Comparison of ENCODE assay signal across 1 cellular context in genomic region chr12:93134893-93135285, GRCh38.
A peak's percentile ranks its signal among the peaks of the same experiment; 100 is the strongest.
TF ChIP-seq lines count a peak whose summit lies in the region.

No MANE protein-coding gene starts in this region.

TF ChIP-seq in HepG2, 621 proteins besides CTCF, POLR2A, EP300 and RAD21 (continued from another document and continues in another):
- TF ChIP-seq, protein P1, sequence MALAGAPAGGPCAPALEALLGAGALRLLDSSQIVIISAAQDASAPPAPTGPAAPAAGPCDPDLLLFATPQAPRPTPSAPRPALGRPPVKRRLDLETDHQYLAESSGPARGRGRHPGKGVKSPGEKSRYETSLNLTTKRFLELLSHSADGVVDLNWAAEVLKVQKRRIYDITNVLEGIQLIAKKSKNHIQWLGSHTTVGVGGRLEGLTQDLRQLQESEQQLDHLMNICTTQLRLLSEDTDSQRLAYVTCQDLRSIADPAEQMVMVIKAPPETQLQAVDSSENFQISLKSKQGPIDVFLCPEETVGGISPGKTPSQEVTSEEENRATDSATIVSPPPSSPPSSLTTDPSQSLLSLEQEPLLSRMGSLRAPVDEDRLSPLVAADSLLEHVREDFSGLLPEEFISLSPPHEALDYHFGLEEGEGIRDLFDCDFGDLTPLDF (CRISPR knock-in tag; IDR thresholded peaks at IDR 0.05): no peak
- TF ChIP-seq SAP130 (CRISPR knock-in tag; IDR thresholded peaks at IDR 0.05; ENCODE audit: low read depth) (peak; percentile 32; the same call in 1 of the 2 replicates), CSRNP2 (CRISPR knock-in tag; conservative IDR thresholded peaks at IDR 0.05; ENCODE audit: low read depth) (no peak), ZNF20 (CRISPR knock-in tag; IDR thresholded peaks at IDR 0.05) (no peak), PITX1 (CRISPR knock-in tag; IDR thresholded peaks at IDR 0.05) (peak; percentile 45; the same call in 1 of the 2 replicates), BCL3 (CRISPR knock-in tag; IDR thresholded peaks at IDR 0.05) (no peak; the same call in 1 of the 2 replicates), ZNF784 (CRISPR knock-in tag; IDR thresholded peaks at IDR 0.05; ENCODE audit: borderline replicate concordance) (0 out of 2 replicates have a peak, but pooled peaks have one; percentile 44), RORA (CRISPR knock-in tag; IDR thresholded peaks at IDR 0.05) (no peak), CHD4 (IDR thresholded peaks at IDR 0.05; ENCODE audit: borderline replicate concordance, low read length) (peak; percentile 63; the same call in 1 of the 2 replicates), ZBTB43 (CRISPR knock-in tag; conservative IDR thresholded peaks at IDR 0.05) (peak; percentile 89), MTA1 (CRISPR knock-in tag; IDR thresholded peaks at IDR 0.05; ENCODE audit: borderline replicate concordance) (no peak), DNMT3B (CRISPR knock-in tag; conservative IDR thresholded peaks at IDR 0.05) (no peak), ZNF224 (CRISPR knock-in tag; IDR thresholded peaks at IDR 0.05) (no peak), RFX1 (IDR thresholded peaks at IDR 0.05) (no peak), KDM4B (CRISPR knock-in tag; IDR thresholded peaks at IDR 0.05) (no peak), ELF1 (CRISPR knock-in tag; IDR thresholded peaks at IDR 0.05) (no peak), GATAD1 (CRISPR knock-in tag; IDR thresholded peaks at IDR 0.05) (no peak), SNAPC2 (CRISPR knock-in tag; IDR thresholded peaks at IDR 0.05) (no peak), FOXJ3 (CRISPR knock-in tag; IDR thresholded peaks at IDR 0.05; ENCODE audit: borderline replicate concordance) (peak; percentile 87; the same call in 1 of the 2 replicates), TCF7 (IDR thresholded peaks at IDR 0.05; ENCODE audit: low read depth) (no peak; the same call in 1 of the 2 replicates), SATB2 (CRISPR knock-in tag; IDR thresholded peaks at IDR 0.05) (0 out of 2 replicates have a peak, but pooled peaks have one; percentile 44), PCBP2 (optimal IDR thresholded peaks at IDR 0.05; ENCODE audit: low read depth, low read length, poor library complexity, severe bottlenecking) (no peak), ZNF367 (CRISPR knock-in tag; IDR thresholded peaks at IDR 0.05; ENCODE audit: borderline replicate concordance) (no peak), ZNF44 (CRISPR knock-in tag; IDR thresholded peaks at IDR 0.05) (no peak), ZSCAN31 (CRISPR knock-in tag; IDR thresholded peaks at IDR 0.05; ENCODE audit: low read depth) (0 out of 2 replicates have a peak, but pooled peaks have one; percentile 40), CAMTA2 (CRISPR knock-in tag; IDR thresholded peaks at IDR 0.05; ENCODE audit: borderline replicate concordance) (no peak), ZNF605 (CRISPR knock-in tag; IDR thresholded peaks at IDR 0.05) (no peak), GZF1 (CRISPR knock-in tag; IDR thresholded peaks at IDR 0.05) (peak; percentile 67; the same call in 1 of the 2 replicates), ZNF138 (CRISPR knock-in tag; IDR thresholded peaks at IDR 0.05; ENCODE audit: low read depth) (0 out of 2 replicates have a peak, but pooled peaks have one; percentile 56), ZNF83 (CRISPR knock-in tag; IDR thresholded peaks at IDR 0.05; ENCODE audit: borderline replicate concordance) (no peak), NCOR1 (IDR thresholded peaks at IDR 0.05; ENCODE audit: borderline replicate concordance, low read length) (peak; percentile 54; the same call in 1 of the 2 replicates), TOPORS (CRISPR knock-in tag; IDR thresholded peaks at IDR 0.05) (no peak), ZNF10 (CRISPR knock-in tag; IDR thresholded peaks at IDR 0.05; ENCODE audit: borderline replicate concordance, low read depth) (no peak), ZNF704 (CRISPR knock-in tag; IDR thresholded peaks at IDR 0.05; ENCODE audit: borderline replicate concordance) (no peak), RBM39 (IDR thresholded peaks at IDR 0.05; ENCODE audit: low read depth, low read length, poor library complexity, severe bottlenecking) (no peak), ZSCAN20 (CRISPR knock-in tag; IDR thresholded peaks at IDR 0.05; ENCODE audit: borderline replicate concordance) (no peak), AGO2 (optimal IDR thresholded peaks at IDR 0.05; ENCODE audit: low read depth, low read length) (no peak), KDM6A (CRISPR knock-in tag; IDR thresholded peaks at IDR 0.05; ENCODE audit: low read depth) (peak; percentile 91), NKX3-1 (CRISPR knock-in tag; IDR thresholded peaks at IDR 0.05) (no peak), JUND (CRISPR knock-in tag; IDR thresholded peaks at IDR 0.05) (no peak), ZSCAN9 (CRISPR knock-in tag; IDR thresholded peaks at IDR 0.05; ENCODE audit: borderline replicate concordance) (peak; percentile 78), CBX5 (CRISPR knock-in tag; IDR thresholded peaks at IDR 0.05; ENCODE audit: borderline replicate concordance) (no peak)
- TF ChIP-seq, protein P2, sequence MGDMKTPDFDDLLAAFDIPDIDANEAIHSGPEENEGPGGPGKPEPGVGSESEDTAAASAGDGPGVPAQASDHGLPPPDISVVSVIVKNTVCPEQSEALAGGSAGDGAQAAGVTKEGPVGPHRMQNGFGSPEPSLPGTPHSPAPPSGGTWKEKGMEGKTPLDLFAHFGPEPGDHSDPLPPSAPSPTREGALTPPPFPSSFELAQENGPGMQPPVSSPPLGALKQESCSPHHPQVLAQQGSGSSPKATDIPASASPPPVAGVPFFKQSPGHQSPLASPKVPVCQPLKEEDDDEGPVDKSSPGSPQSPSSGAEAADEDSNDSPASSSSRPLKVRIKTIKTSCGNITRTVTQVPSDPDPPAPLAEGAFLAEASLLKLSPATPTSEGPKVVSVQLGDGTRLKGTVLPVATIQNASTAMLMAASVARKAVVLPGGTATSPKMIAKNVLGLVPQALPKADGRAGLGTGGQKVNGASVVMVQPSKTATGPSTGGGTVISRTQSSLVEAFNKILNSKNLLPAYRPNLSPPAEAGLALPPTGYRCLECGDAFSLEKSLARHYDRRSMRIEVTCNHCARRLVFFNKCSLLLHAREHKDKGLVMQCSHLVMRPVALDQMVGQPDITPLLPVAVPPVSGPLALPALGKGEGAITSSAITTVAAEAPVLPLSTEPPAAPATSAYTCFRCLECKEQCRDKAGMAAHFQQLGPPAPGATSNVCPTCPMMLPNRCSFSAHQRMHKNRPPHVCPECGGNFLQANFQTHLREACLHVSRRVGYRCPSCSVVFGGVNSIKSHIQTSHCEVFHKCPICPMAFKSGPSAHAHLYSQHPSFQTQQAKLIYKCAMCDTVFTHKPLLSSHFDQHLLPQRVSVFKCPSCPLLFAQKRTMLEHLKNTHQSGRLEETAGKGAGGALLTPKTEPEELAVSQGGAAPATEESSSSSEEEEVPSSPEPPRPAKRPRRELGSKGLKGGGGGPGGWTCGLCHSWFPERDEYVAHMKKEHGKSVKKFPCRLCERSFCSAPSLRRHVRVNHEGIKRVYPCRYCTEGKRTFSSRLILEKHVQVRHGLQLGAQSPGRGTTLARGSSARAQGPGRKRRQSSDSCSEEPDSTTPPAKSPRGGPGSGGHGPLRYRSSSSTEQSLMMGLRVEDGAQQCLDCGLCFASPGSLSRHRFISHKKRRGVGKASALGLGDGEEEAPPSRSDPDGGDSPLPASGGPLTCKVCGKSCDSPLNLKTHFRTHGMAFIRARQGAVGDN (CRISPR knock-in tag; IDR thresholded peaks at IDR 0.05): no peak
- TF ChIP-seq, protein P3, sequence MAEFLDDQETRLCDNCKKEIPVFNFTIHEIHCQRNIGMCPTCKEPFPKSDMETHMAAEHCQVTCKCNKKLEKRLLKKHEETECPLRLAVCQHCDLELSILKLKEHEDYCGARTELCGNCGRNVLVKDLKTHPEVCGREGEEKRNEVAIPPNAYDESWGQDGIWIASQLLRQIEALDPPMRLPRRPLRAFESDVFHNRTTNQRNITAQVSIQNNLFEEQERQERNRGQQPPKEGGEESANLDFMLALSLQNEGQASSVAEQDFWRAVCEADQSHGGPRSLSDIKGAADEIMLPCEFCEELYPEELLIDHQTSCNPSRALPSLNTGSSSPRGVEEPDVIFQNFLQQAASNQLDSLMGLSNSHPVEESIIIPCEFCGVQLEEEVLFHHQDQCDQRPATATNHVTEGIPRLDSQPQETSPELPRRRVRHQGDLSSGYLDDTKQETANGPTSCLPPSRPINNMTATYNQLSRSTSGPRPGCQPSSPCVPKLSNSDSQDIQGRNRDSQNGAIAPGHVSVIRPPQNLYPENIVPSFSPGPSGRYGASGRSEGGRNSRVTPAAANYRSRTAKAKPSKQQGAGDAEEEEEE (CRISPR knock-in tag; IDR thresholded peaks at IDR 0.05; ENCODE audit: borderline replicate concordance): no peak
- TF ChIP-seq, protein P4, sequence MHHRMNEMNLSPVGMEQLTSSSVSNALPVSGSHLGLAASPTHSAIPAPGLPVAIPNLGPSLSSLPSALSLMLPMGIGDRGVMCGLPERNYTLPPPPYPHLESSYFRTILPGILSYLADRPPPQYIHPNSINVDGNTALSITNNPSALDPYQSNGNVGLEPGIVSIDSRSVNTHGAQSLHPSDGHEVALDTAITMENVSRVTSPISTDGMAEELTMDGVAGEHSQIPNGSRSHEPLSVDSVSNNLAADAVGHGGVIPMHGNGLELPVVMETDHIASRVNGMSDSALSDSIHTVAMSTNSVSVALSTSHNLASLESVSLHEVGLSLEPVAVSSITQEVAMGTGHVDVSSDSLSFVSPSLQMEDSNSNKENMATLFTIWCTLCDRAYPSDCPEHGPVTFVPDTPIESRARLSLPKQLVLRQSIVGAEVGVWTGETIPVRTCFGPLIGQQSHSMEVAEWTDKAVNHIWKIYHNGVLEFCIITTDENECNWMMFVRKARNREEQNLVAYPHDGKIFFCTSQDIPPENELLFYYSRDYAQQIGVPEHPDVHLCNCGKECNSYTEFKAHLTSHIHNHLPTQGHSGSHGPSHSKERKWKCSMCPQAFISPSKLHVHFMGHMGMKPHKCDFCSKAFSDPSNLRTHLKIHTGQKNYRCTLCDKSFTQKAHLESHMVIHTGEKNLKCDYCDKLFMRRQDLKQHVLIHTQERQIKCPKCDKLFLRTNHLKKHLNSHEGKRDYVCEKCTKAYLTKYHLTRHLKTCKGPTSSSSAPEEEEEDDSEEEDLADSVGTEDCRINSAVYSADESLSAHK (CRISPR knock-in tag; IDR thresholded peaks at IDR 0.05; ENCODE audit: borderline replicate concordance): no peak
- TF ChIP-seq, protein P5, sequence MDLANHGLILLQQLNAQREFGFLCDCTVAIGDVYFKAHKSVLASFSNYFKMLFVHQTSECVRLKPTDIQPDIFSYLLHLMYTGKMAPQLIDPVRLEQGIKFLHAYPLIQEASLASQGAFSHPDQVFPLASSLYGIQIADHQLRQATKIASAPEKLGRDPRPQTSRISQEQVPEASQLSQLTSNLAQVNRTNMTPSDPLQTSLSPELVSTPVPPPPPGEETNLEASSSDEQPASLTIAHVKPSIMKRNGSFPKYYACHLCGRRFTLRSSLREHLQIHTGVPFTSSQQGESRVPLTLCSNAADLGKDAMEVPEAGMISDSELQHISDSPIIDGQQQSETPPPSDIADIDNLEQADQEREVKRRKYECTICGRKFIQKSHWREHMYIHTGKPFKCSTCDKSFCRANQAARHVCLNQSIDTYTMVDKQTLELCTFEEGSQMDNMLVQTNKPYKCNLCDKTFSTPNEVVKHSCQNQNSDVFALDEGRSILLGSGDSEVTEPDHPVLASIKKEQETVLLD (CRISPR knock-in tag; IDR thresholded peaks at IDR 0.05; ENCODE audit: low read depth): no peak
- TF ChIP-seq, protein P6, sequence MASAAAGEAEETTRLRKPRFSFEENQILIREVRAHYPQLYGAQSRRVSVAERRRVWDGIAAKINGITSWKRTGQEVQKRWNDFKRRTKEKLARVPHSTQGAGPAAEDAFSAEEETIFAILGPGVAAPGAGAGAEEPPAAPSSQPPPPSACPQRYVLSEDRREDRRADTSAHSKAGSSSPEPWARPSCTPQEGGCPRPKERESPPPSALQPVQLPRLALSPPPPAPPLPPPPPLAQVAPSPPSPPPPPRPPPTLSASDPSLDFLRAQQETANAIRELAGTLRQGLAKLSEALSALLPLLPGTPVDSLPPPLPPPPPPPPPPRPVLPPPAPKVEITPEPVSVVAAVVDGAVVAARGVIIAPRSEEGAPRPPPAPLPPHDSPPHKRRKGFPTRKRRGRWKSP (CRISPR knock-in tag; IDR thresholded peaks at IDR 0.05): peak; percentile 54; the same call in 1 of the 2 replicates
